1 cellular context compared by ENCODE assay signal in genomic region chr6:10398439-10399218, GRCh38.
TF ChIP-seq lines count a peak whose summit lies in the region.

No MANE protein-coding gene starts in this region.

TF ChIP-seq in GM23338, 12 proteins besides CTCF, POLR2A, EP300 and RAD21 (continued from another document):
- TF ChIP-seq REST (IDR thresholded peaks at IDR 0.05; ENCODE audit: unreplicated experiment) (no peak), JUNB (IDR thresholded peaks at IDR 0.05; ENCODE audit: unreplicated experiment) (no peak), ZNF114 (CRISPR knock-in tag; IDR thresholded peaks at IDR 0.05) (no peak), EZH2 (IDR thresholded peaks at IDR 0.05; ENCODE audit: low read depth, unreplicated experiment) (peak; percentile 56)
